8 cellular contexts compared by ENCODE assay signal in the genomic region with DNA sequence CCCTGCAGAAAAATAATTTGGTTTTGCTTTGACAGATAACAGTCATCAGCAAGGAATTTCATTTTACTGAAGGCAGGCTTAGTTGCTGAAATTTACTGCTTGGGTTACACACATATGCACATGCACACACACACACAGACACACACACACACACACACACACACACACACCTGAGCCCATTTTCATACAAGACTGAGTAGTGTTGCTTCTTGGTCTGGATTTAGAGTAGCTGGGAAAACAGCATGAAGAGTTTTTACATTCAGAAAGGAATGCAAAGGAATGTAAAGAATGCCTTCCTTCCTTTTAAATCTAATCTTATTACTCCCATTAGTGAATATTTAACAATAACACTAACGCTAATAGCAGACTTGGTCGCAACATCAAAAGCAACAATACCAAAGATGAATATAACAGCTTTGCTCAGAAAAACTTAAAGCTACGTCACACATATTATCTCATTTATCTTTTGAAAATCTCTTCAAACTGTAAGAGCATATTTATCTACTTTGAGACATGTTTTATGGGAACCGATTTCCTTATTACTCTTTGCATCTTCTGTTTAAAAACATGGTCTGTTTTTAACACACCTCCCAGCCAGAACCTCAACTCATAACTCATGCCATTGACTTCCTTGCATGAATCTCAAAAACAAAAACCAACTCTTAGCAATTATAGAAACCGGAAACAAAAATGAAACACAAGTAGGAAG. TPM values are rescaled to one million over a fixed set of nuclear protein-coding genes. Genes with fewer than 3 reads are reported as not detected.
A peak's percentile ranks its signal among the peaks of the same experiment; 100 is the strongest.
DNase-seq lines count a peak whose midpoint lies in the region; ATAC-seq and TF ChIP-seq lines count a peak whose summit lies in the region.

No MANE protein-coding gene starts in this region.

- peak overlapping the region in 3 of 4 donors; percentile 14 to 74 (median 68) for H3K27ac ChIP-seq in Peyer's patch

- DNase-seq in ACHN (peak; percentile 37), Peyer's patch (no peak), glomerular visceral epithelial cell (ENCODE audit: extremely low spot score) (peak; percentile 76), MG63 (no peak), inferior parietal cortex (ENCODE audit: extremely low spot score) (no peak), DMS53 treated with DMSO at 0.1 percent for 48 hours (lab: John Stamatoyannopoulos, UW; ENCODE audit: unreplicated experiment) (no peak)

- ATAC-seq in GM19467 (IDR thresholded peaks at IDR 0.05; ENCODE audit: unreplicated experiment) (peak; percentile 36), HG02981 (IDR thresholded peaks at IDR 0.05; ENCODE audit: unreplicated experiment) (no peak)

- H3K4me3 ChIP-seq in Peyer's patch, result no peak overlapping the region
- no peak overlapping the region for H3K4me3 ChIP-seq in MG63

- TF ChIP-seq POLR2A in Peyer's patch (IDR thresholded peaks at IDR 0.05), result no peak

- H3K36me3 ChIP-seq in Peyer's patch (no peaks in the 10 kb centered on the region), MG63 (peaks cover 6% of the 10 kb centered on the region)

- H3K4me1 ChIP-seq in Peyer's patch, result peaks cover 0 to 40% (median 12%) of the 10 kb centered on the region in 4 donors

- no peaks in the 10 kb centered on the region for H3K27me3 ChIP-seq in Peyer's patch
- no peaks in the 10 kb centered on the region for H3K27me3 ChIP-seq in MG63

- no peaks in the 10 kb centered on the region for H3K9me3 ChIP-seq in Peyer's patch
- no peaks in the 10 kb centered on the region; the same call in 1 of the 2 replicates for H3K9me3 ChIP-seq in MG63

- no peak for TF ChIP-seq CTCF in Peyer's patch (IDR thresholded peaks at IDR 0.05)

- in situ Hi-C loops in ACHN (cut with HindIII; ENCODE audit: low pct_ligation_motif_present, low pct_unique_long_range_greater_than_20kb, low sequenced_read_pairs), result no loop called here

RNA-seq across cellular contexts. Expression of a gene that starts 32.5 kb away (rescaled TPM):
- total RNA-seq in Peyer's patch, result 100 to 1,000 TPM in 1 of 4 donors, 10 to 100 TPM in 2, 1 to 10 TPM in 1; 6.1 to 135 (median 32.0) TPM
- 42.1 and 44.1 TPM in 2 replicates for total RNA-seq in MG63 (2014; rRNA removed; shearing (Covaris generic); ENCODE audit: low replicate concordance)

Comparison
In these comparisons a context has a peak if more than half of its experiments do, and no peak if none do; other contexts are left out.
1. DNase-seq: peak in ACHN (single experiment) and glomerular visceral epithelial cell (single experiment); none in Peyer's patch (0 of 3), MG63 (single experiment), inferior parietal cortex (single experiment) and DMS53 treated with DMSO at 0.1 percent for 48 hours (single experiment).